In the genomic region with DNA sequence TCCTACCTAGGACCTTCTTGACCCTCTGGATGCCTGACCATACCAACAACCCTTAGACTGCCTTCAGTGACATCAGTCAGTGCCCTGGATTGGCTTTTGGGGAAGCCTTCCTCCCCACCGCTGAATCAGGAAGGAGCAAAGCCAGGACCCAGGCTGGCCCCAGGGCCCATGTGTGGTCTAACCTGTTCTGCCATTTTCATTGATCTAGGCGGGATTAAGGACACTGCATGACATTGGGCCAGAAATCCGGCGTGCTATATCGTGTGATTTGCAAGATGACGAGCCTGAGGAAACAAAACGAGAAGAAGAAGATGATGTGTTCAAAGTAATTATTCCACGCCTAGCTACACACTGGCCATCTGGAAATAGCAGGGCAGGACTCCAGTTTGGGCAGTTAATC, we compare ENCODE assay signal across 26 cellular contexts. TPM values are rescaled to one million over a fixed set of nuclear protein-coding genes. Genes with fewer than 3 reads are reported as not detected.
DNase-seq lines count a peak whose midpoint lies in the region; TF ChIP-seq lines count a peak whose summit lies in the region.
"Had no signal": no experiment of that assay in that cellular context is flagged by ENCODE, and none has a peak within 500 bp of the region (broad histone marks: within the 10 kb centered on the region; RNA-seq: fewer than 3 reads in every experiment).

No MANE protein-coding gene starts in this region.

- H3K4me1 Mint-ChIP-seq in Calu3 (ENCODE audit: low read depth, unreplicated experiment): peaks cover 14% of the 10 kb centered on the region
- no peaks in the 10 kb centered on the region for H3K4me1 Mint-ChIP-seq in activated CD4-positive, alpha-beta T cell treated with anti-CD3 and anti-CD28 coated beads, Interleukin-2, amount 10 ng/mL, durations not matched to agents 7 days and 5 days

- CTCF ChIA-PET in mammary epithelial cell (lab: Charles Lee; ENCODE audit: low non-redundant PET) (interaction anchor here (0.5 kb wide), 1 partner anchor 75 kb away, joined by 6 read pairs; no protein-coding TSS in a partner anchor), Calu3 (lab: Charles Lee) (no interaction called here)
- CTCF ChIA-PET in activated CD4-positive, alpha-beta T cell treated with anti-CD3 and anti-CD28 coated beads, Interleukin-2, amount 10 ng/mL, durations not matched to agents 7 days and 5 days (lab: Charles Lee): no interaction called here

- in situ Hi-C loops in T47D (cut with HindIII; ENCODE audit: low pct_unique_long_range_greater_than_20kb, low sequenced_read_pairs) (no loop called here), mammary epithelial cell (cut with MboI; ENCODE audit: low sequenced_read_pairs in 2 of 2) (no loop called here)

- H3K9ac ChIP-seq in mammary epithelial cell (ENCODE audit: insufficient read depth, low read length): no peak overlapping the region
- no peak overlapping the region for H3K9ac ChIP-seq in trophoblast cell (ENCODE audit: low read length)
- H3K9ac ChIP-seq: BLaER1 had no signal

- H3K79me2 ChIP-seq in mammary epithelial cell (ENCODE audit: insufficient read depth, low read length) (no peaks in the 10 kb centered on the region), trophoblast cell (ENCODE audit: control insufficient read depth, insufficient read depth, low read length, poor library complexity) (no peaks in the 10 kb centered on the region)

- peaks cover 4% of the 10 kb centered on the region for H3K79me1 ChIP-seq in trophoblast cell (ENCODE audit: low read length)

- H2BK12ac ChIP-seq in trophoblast cell (ENCODE audit: low read length): no peak overlapping the region

- H3K4me2 ChIP-seq in mammary epithelial cell (ENCODE audit: insufficient read depth, low read depth, low read length) (no peak overlapping the region), trophoblast cell (ENCODE audit: low read length) (no peak overlapping the region)
- H3K4me2 ChIP-seq: BLaER1, PC-9 had no signal

- no peaks in the 10 kb centered on the region for H3K27me3 ChIP-seq in mammary epithelial cell (ENCODE audit: insufficient read depth, low read length)
- H3K27me3 ChIP-seq in trophoblast cell (ENCODE audit: insufficient read depth, low read length): no peaks in the 10 kb centered on the region
- H3K27me3 ChIP-seq: BLaER1, SJSA1 had no signal

- H3K4ac ChIP-seq in trophoblast cell (ENCODE audit: low read depth, low read length): no peak overlapping the region

- H3K4me1 ChIP-seq in mammary epithelial cell (ENCODE audit: insufficient read depth, low read length) (peaks cover 13% of the 10 kb centered on the region), trophoblast cell (ENCODE audit: control insufficient read depth in 1 of 2, insufficient read depth in 2 of 2, low read length in 2 of 2) (peaks cover 15 to 19% of the 10 kb centered on the region in 2 experiments)
- H3K4me1 ChIP-seq: BLaER1, SJSA1 had no signal

- no peaks in the 10 kb centered on the region for H3K27me3 Mint-ChIP-seq in Calu3 (ENCODE audit: unreplicated experiment)
- peaks cover 21% of the 10 kb centered on the region for H3K27me3 Mint-ChIP-seq in activated CD4-positive, alpha-beta T cell treated with anti-CD3 and anti-CD28 coated beads, Interleukin-2, amount 10 ng/mL, durations not matched to agents 7 days and 5 days

- H2AFZ ChIP-seq in mammary epithelial cell (ENCODE audit: low read depth, low read length) (no peak overlapping the region), trophoblast cell (ENCODE audit: insufficient read depth, low read length, poor library complexity) (no peak overlapping the region)
- H2AFZ ChIP-seq: PC-9 had no signal

- no peaks in the 10 kb centered on the region for H3K9me3 ChIP-seq in mammary epithelial cell (replicated peaks; ENCODE audit: insufficient read depth, low read length)
- H3K9me3 ChIP-seq in trophoblast cell (ENCODE audit: insufficient read depth, low read depth, low read length): no peaks in the 10 kb centered on the region
- H3K9me3 ChIP-seq: BLaER1, SJSA1 had no signal

- H3K18ac ChIP-seq in trophoblast cell (ENCODE audit: low read length): no peak overlapping the region

- H3K4me3 Mint-ChIP-seq in Calu3 (ENCODE audit: low read depth, unreplicated experiment): no peak overlapping the region
- H3K4me3 Mint-ChIP-seq in activated CD4-positive, alpha-beta T cell treated with anti-CD3 and anti-CD28 coated beads, Interleukin-2, amount 10 ng/mL, durations not matched to agents 7 days and 5 days: no peak overlapping the region
- H3K4me3 Mint-ChIP-seq: CD4-positive, alpha-beta T cell had no signal

- H3K36me3 Mint-ChIP-seq in Calu3 (ENCODE audit: insufficient read depth, unreplicated experiment): peaks cover 5% of the 10 kb centered on the region
- H3K36me3 Mint-ChIP-seq in activated CD4-positive, alpha-beta T cell treated with anti-CD3 and anti-CD28 coated beads, Interleukin-2, amount 10 ng/mL, durations not matched to agents 7 days and 5 days (ENCODE audit: low read depth): no peaks in the 10 kb centered on the region

- POLR2A ChIA-PET in activated CD4-positive, alpha-beta T cell treated with anti-CD3 and anti-CD28 coated beads, Interleukin-2, amount 10 ng/mL, durations not matched to agents 7 days and 5 days (lab: Charles Lee): no interaction called here

- no peak overlapping the region for H2BK5ac ChIP-seq in trophoblast cell (ENCODE audit: low read depth, low read length, poor library complexity)

- intact Hi-C loops in mammary epithelial cell (cut with micrococcal nuclease): no loop called here
- intact Hi-C loops in Calu3 (cut with micrococcal nuclease; ENCODE audit: unreplicated experiment): no loop called here

- WGBS in mammary epithelial cell (ENCODE audit: low coverage, missing lambda C conversion rate): 81% methylated on average over 8 of the region's 8 CpGs
- no CpG with 5 or more reads among the region's 8 CpGs for WGBS in trophoblast cell (ENCODE audit: extremely low coverage, insufficient coverage, insufficient read length)

- DNase-seq in T47D (ENCODE audit: low read depth in 1 of 2, low spot score in 1 of 2) (peak; percentile 16 to 83), mammary epithelial cell (no peak), Calu3 (peak; percentile 16), epithelial cell of esophagus (ENCODE audit: low read depth) (peak; percentile 56), trophoblast cell (peak; percentile 22 to 60), cortex of kidney (lab: John Stamatoyannopoulos, UW) (no peak), SHP77 treated with DMSO at 0.1 percent for 48 hours (lab: John Stamatoyannopoulos, UW) (no peak)
- no peak for DNase-seq in activated CD4-positive, alpha-beta T cell treated with anti-CD3 and anti-CD28 coated beads, Interleukin-2, amount 10 ng/mL, durations not matched to agents 7 days and 5 days
- DNase-seq: 8988T; ACHN; CD4-positive, alpha-beta T cell; GDM1; KBM-7; MM.1S; NCI-H2029; NCI-H446 treated with DMSO at 0.1 percent for 48 hours; NCI-H526; NCI-H82; NK-92 treated with Interleukin-12 subunit alpha and Interleukin-12 subunit beta, amount 100 ng/mL, for 24 hours; PC-9 had no signal

- no peak overlapping the region for H3K14ac ChIP-seq in trophoblast cell (ENCODE audit: low read length)

- H3K9me3 Mint-ChIP-seq in Calu3 (ENCODE audit: low read depth, unreplicated experiment): no peaks in the 10 kb centered on the region
- no peaks in the 10 kb centered on the region for H3K9me3 Mint-ChIP-seq in activated CD4-positive, alpha-beta T cell treated with anti-CD3 and anti-CD28 coated beads, Interleukin-2, amount 10 ng/mL, durations not matched to agents 7 days and 5 days
- H3K9me3 Mint-ChIP-seq: CD4-positive, alpha-beta T cell had no signal

- no peak overlapping the region for H4K91ac ChIP-seq in trophoblast cell (ENCODE audit: low read depth, low read length)

- H3K27ac ChIP-seq in mammary epithelial cell (ENCODE audit: insufficient read depth, low read depth, low read length) (no peak overlapping the region), trophoblast cell (ENCODE audit: low read depth, low read length) (no peak overlapping the region)
- H3K27ac ChIP-seq: BLaER1, PC-9, SJSA1 had no signal

- TF ChIP-seq CTCF in mammary epithelial cell (conservative IDR thresholded peaks at IDR 0.05 in 1 of 2, IDR thresholded peaks at IDR 0.05 in 1 of 2; ENCODE audit: extremely low read depth in 1 of 2, insufficient read depth in 1 of 2, low read depth in 1 of 2, low read length in 2 of 2) (no peak), Calu3 (IDR thresholded peaks at IDR 0.05; ENCODE audit: unreplicated experiment) (no peak), epithelial cell of esophagus (IDR thresholded peaks at IDR 0.05; ENCODE audit: insufficient read depth, low read depth, low read length, missing control alignments) (no peak)

- H3K4me3 ChIP-seq in mammary epithelial cell (replicated peaks in 1 of 3; ENCODE audit: insufficient read depth in 1 of 3, low read depth in 2 of 3, low read length in 3 of 3): no peak overlapping the region
- H3K4me3 ChIP-seq in epithelial cell of esophagus (ENCODE audit: low read length): no peak overlapping the region
- H3K4me3 ChIP-seq in trophoblast cell (ENCODE audit: low read depth, low read length): no peak overlapping the region
- H3K4me3 ChIP-seq: BLaER1, GM12878, PC-9, SJSA1 had no signal

- H4K20me1 ChIP-seq in mammary epithelial cell (ENCODE audit: insufficient read depth, low read length): no peaks in the 10 kb centered on the region
- H4K20me1 ChIP-seq: BLaER1 had no signal

- H2AK5ac ChIP-seq in trophoblast cell (ENCODE audit: low read length): no peak overlapping the region

- H4K8ac ChIP-seq in trophoblast cell (ENCODE audit: low read depth, low read length): no peak overlapping the region

- dilution Hi-C loops in mammary epithelial cell (cut with HindIII; ENCODE audit: low sequenced_read_pairs): no loop called here

- BruUV-seq in mammary epithelial cell (replicated peaks; lab: Mats Ljungman, UMichigan) (no TSS peak), Calu3 (replicated peaks; lab: Mats Ljungman, UMichigan) (no TSS peak)

- H3K27ac Mint-ChIP-seq in Calu3 (ENCODE audit: unreplicated experiment): no peak overlapping the region
- no peak overlapping the region for H3K27ac Mint-ChIP-seq in activated CD4-positive, alpha-beta T cell treated with anti-CD3 and anti-CD28 coated beads, Interleukin-2, amount 10 ng/mL, durations not matched to agents 7 days and 5 days
- H3K27ac Mint-ChIP-seq: CD4-positive, alpha-beta T cell had no signal

- no peak overlapping the region for H3K23ac ChIP-seq in trophoblast cell (ENCODE audit: low read length)

- H3K36me3 ChIP-seq in mammary epithelial cell (ENCODE audit: insufficient read depth, low read length) (no peaks in the 10 kb centered on the region), trophoblast cell (ENCODE audit: control insufficient read depth in 1 of 2, insufficient read depth in 2 of 2, low read length in 2 of 2) (no peaks in the 10 kb centered on the region)
- H3K36me3 ChIP-seq: BLaER1, SJSA1 had no signal

- no peak overlapping the region for H4K12ac ChIP-seq in trophoblast cell (ENCODE audit: low read depth, low read length)

- H2BK120ac ChIP-seq in trophoblast cell (ENCODE audit: insufficient read depth, low read length, poor library complexity): no peak overlapping the region

RNA-seq across cellular contexts. Expression of gene CHDH, which starts 46.2 kb away (rescaled TPM):
- total RNA-seq in mammary epithelial cell (10 to 100 TPM in 1 of 2 donors, under 1 TPM in 1; 0.78 to 11.0 TPM), Calu3 (2022) (24.9 and 28.5 TPM in 2 replicates)
- polyA plus RNA-seq in mammary epithelial cell: 0.28 TPM
- not detected for polyA minus RNA-seq in mammary epithelial cell
- polyA plus RNA-seq in trophoblast cell (2013): 0.40 and 0.55 TPM in 2 replicates
- total RNA-seq in activated CD4-positive, alpha-beta T cell treated with anti-CD3 and anti-CD28 coated beads, Interleukin-2, amount 10 ng/mL, durations not matched to agents 7 days and 5 days: under 1 TPM; 0.40 to 0.79 TPM
- total RNA-seq: HT1080, PC-9, RPMI7951, SJSA1 had no signal

RNA-seq across cellular contexts. Expression of gene IL17RB, which starts 46.3 kb away (rescaled TPM):
- total RNA-seq in mammary epithelial cell: 1 to 10 TPM in 1 of 2 donors, under 1 TPM in 1; 0.31 to 1.7 TPM
- polyA plus RNA-seq in mammary epithelial cell: 0.18 TPM
- not detected for polyA minus RNA-seq in mammary epithelial cell
- 16.0 and 21.9 TPM in 2 replicates for total RNA-seq in Calu3 (2022)
- polyA plus RNA-seq in trophoblast cell (2013): 1.2 and 1.3 TPM in 2 replicates
- 1 to 10 TPM; 2.9 to 3.7 TPM for total RNA-seq in activated CD4-positive, alpha-beta T cell treated with anti-CD3 and anti-CD28 coated beads, Interleukin-2, amount 10 ng/mL, durations not matched to agents 7 days and 5 days
- total RNA-seq: HT1080, LHCN-M2, PC-9, RPMI7951, SJSA1 had no signal

Comparison
In these comparisons a context has a peak if more than half of its experiments do, and no peak if none do; other contexts are left out.
1. DNase-seq: peak in T47D (2 of 2), Calu3 (single experiment), epithelial cell of esophagus (single experiment) and trophoblast cell (2 of 2); none in mammary epithelial cell (single experiment), cortex of kidney (single experiment), SHP77 treated with DMSO at 0.1 percent for 48 hours (single experiment) and activated CD4-positive, alpha-beta T cell treated with anti-CD3 and anti-CD28 coated beads, Interleukin-2, amount 10 ng/mL, durations not matched to agents 7 days and 5 days (single experiment).